In genomic region chr3:8445861-8446260, GRCh38 we compare ENCODE assay signal across 1 cellular context.
TF ChIP-seq lines count a peak whose summit lies in the region.

No MANE protein-coding gene starts in this region.

TF ChIP-seq in SK-N-SH, 30 proteins besides CTCF, POLR2A, EP300 and RAD21 (continued from another document):
- TF ChIP-seq, protein P1, sequence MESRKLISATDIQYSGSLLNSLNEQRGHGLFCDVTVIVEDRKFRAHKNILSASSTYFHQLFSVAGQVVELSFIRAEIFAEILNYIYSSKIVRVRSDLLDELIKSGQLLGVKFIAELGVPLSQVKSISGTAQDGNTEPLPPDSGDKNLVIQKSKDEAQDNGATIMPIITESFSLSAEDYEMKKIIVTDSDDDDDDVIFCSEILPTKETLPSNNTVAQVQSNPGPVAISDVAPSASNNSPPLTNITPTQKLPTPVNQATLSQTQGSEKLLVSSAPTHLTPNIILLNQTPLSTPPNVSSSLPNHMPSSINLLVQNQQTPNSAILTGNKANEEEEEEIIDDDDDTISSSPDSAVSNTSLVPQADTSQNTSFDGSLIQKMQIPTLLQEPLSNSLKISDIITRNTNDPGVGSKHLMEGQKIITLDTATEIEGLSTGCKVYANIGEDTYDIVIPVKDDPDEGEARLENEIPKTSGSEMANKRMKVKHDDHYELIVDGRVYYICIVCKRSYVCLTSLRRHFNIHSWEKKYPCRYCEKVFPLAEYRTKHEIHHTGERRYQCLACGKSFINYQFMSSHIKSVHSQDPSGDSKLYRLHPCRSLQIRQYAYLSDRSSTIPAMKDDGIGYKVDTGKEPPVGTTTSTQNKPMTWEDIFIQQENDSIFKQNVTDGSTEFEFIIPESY (IDR thresholded peaks at IDR 0.05; ENCODE audit: borderline replicate concordance, low read depth): no peak
- TF ChIP-seq GATA2 (CRISPR knock-in tag; IDR thresholded peaks at IDR 0.05) (no peak), EZH2phosphoT487 (IDR thresholded peaks at IDR 0.05; ENCODE audit: borderline replicate concordance, low read depth) (no peak), JUND (IDR thresholded peaks at IDR 0.05) (peak; percentile 49; the same call in 1 of the 2 replicates), RCOR1 (IDR thresholded peaks at IDR 0.05; ENCODE audit: low read length) (no peak)
- TF ChIP-seq, protein P2, sequence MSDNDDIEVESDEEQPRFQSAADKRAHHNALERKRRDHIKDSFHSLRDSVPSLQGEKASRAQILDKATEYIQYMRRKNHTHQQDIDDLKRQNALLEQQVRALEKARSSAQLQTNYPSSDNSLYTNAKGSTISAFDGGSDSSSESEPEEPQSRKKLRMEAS (IDR thresholded peaks at IDR 0.05; ENCODE audit: low read depth): no peak
- TF ChIP-seq, protein P3, sequence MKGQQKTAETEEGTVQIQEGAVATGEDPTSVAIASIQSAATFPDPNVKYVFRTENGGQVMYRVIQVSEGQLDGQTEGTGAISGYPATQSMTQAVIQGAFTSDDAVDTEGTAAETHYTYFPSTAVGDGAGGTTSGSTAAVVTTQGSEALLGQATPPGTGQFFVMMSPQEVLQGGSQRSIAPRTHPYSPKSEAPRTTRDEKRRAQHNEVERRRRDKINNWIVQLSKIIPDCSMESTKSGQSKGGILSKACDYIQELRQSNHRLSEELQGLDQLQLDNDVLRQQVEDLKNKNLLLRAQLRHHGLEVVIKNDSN (IDR thresholded peaks at IDR 0.05; ENCODE audit: borderline replicate concordance, low read depth): no peak
